ENCODE assay signal across 8 cellular contexts in the genomic region with DNA sequence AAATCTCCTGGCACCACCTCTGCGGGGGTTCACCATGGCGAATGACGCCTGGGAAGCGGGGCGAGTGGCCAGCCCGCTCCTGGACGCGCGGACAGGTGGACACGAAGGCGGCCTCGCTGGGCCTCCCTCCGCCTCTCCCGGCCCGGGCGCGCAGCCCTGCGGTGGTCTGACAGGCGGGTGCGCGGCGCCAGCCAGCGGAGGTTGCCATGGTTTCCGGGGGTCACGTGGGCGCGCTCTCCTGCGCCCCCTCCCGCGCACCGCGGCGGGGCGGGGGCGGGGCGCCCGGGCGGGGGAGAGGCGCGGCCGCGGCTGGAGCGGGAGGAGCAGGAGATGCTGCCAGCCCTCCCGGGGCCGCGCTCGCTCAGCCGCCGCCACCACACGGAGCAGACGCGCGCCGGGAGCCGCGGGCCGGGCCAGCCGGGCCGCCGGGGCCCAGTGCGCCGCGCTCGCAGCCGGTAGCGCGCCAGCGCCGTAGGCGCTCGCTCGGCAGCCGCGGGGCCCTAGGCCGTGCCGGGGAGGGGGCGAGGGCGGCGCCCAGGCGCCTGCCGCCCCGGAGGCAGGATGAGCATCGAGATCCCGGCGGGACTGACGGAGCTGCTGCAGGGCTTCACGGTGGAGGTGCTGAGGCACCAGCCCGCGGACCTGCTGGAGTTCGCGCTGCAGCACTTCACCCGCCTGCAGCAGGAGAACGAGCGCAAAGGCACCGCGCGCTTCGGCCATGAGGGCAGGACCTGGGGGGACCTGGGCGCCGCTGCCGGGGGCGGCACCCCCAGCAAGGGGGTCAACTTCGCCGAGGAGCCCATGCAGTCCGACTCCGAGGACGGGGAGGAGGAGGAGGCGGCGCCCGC. TPM values are rescaled to one million over a fixed set of nuclear protein-coding genes. Genes with fewer than 3 reads are reported as not detected.
DNase-seq lines count a peak whose midpoint lies in the region; ATAC-seq and TF ChIP-seq lines count a peak whose summit lies in the region.

PRKAR2B (plus strand) TSS at position 359 of the 848 bp plus-strand sequence; CDS start at position 562, 203 bp downstream.

- H3K4me3 Mint-ChIP-seq in T-cell (peak within 1 kb of the TSS; percentile 79 to 88 (median 86)), type B pancreatic cell (peak within 1 kb of the TSS; percentile 94)

- no peaks in the 10 kb centered on the region for H3K9me3 Mint-ChIP-seq in T-cell
- H3K9me3 Mint-ChIP-seq in type B pancreatic cell, result no peaks in the 10 kb centered on the region

- CTCF ChIA-PET in HEK293 (lab: Yijun Ruan, JAX), result interaction anchor here (0.6 kb wide), 1 partner anchor 59 kb away, joined by 3 read pairs; no protein-coding TSS in a partner anchor
- CTCF ChIA-PET in T-cell (lab: Charles Lee), result interaction anchor here in 1 of 2 donors (0.5 to 0.7 kb wide), 2 partner anchors 14 to 16 kb away, joined by 3 to 4 read pairs; no protein-coding TSS in a partner anchor

- H3K27ac Mint-ChIP-seq in T-cell (peak within 1 kb of the TSS in 1 of 2 donors; percentile 0), type B pancreatic cell (peak within 1 kb of the TSS; percentile 60)

- H3K9me3 ChIP-seq in HEK293 (ENCODE audit: control insufficient read depth, insufficient read depth, low read depth, low read length), result no peaks in the 10 kb centered on the region
- peaks cover 0 to 3% (median 0%) of the 10 kb centered on the region in 11 donors for H3K9me3 ChIP-seq in heart right ventricle

- peaks cover 0 to 8% (median 0%) of the 10 kb centered on the region in 7 donors for H3K27me3 ChIP-seq in heart right ventricle

- peaks cover 10 to 16% (median 14%) of the 10 kb centered on the region in 3 donors for H3K4me1 Mint-ChIP-seq in T-cell
- peaks cover 16% of the 10 kb centered on the region for H3K4me1 Mint-ChIP-seq in type B pancreatic cell (ENCODE audit: unreplicated experiment)

- peak within 1 kb of the TSS; percentile 73 for H3K27ac ChIP-seq in HEK293 (ENCODE audit: extremely low read depth, low read depth, low read length)
- no peak within 1 kb of the TSS for H3K27ac ChIP-seq in adipose tissue (ENCODE audit: low read depth, low read length)
- peak within 1 kb of the TSS; percentile 38 to 90 (median 84) for H3K27ac ChIP-seq in heart right ventricle

- POLR2A ChIA-PET in HEK293 (lab: Yijun Ruan, JAX), result interaction anchor here (1.1 to 1.3 kb wide), 2 partner anchors 30 to 97 kb away, joined by 3 read pairs; no protein-coding TSS in a partner anchor
- POLR2A ChIA-PET in T-cell (lab: Charles Lee), result no interaction called here

- WGBS in adipose tissue, 3 donors, result 0 to 1% (median 1%) methylated on average over 52 to 109 of the region's 110 CpGs
- 0 to 1% methylated on average over 79 to 109 of the region's 110 CpGs for WGBS in heart right ventricle, 2 donors

- ATAC-seq in T-cell (replicated peaks in 1 of 4) (peak; percentile 93 to 96 (median 94)), heart right ventricle (peak; percentile 89 to 98 (median 96))

- intact Hi-C loops in heart right ventricle (cut with DNase I), result loop anchor here in 4 of 10 donors (1.0 to 10.0 kb wide), 5 partner anchors 60 to 124 kb away; no protein-coding TSS in a partner anchor
- intact Hi-C loops in posterior cingulate gyrus (cut with DNase I), result loop anchor here (5.0 kb wide), 1 partner anchor 762 kb away; the partner anchor contains the start of gene NAMPT

- H3K36me3 ChIP-seq in HEK293 (ENCODE audit: control insufficient read depth in 2 of 2, insufficient read depth in 1 of 2, low read length in 2 of 2) (no peaks in the 10 kb centered on the region), heart right ventricle (no peaks in the 10 kb centered on the region)

- peak; percentile 83 for DNase-seq in ELR (ENCODE audit: low read depth)
- DNase-seq in NB4 (ENCODE audit: low read depth), result peak; percentile 80
- DNase-seq in T-cell, result peak; percentile 49 to 80 (median 66)
- peak; percentile 76 to 82 for DNase-seq in heart right ventricle
- peak; percentile 70 to 97 (median 80) for DNase-seq in posterior cingulate gyrus
- DNase-seq in type B pancreatic cell (ENCODE audit: extremely low spot score, unreplicated experiment), result peak; percentile 85

- TF ChIP-seq POLR2A in NB4 (IDR thresholded peaks at IDR 0.05; ENCODE audit: extremely low read depth, insufficient read length), result no peak

- TF ChIP-seq CTCF in HEK293 (tag by site-specific recombination; IDR thresholded peaks at IDR 0.05) (peak; percentile 35; the same call in 1 of the 2 replicates), NB4 (IDR thresholded peaks at IDR 0.05; ENCODE audit: low read depth, low read length) (no peak), heart right ventricle (IDR thresholded peaks at IDR 0.05) (peak in 2 of 9 donors; percentile 36 to 40), type B pancreatic cell (conservative IDR thresholded peaks at IDR 0.05) (no peak)

- H3K36me3 Mint-ChIP-seq in T-cell (no peaks in the 10 kb centered on the region), type B pancreatic cell (no peaks in the 10 kb centered on the region)

- peaks cover 4% of the 10 kb centered on the region; the same call in 1 of the 2 replicates for H3K4me1 ChIP-seq in HEK293 (ENCODE audit: control insufficient read depth, insufficient read depth, low read length)
- peaks cover 0 to 28% (median 18%) of the 10 kb centered on the region in 9 donors for H3K4me1 ChIP-seq in heart right ventricle

- peaks cover 35 to 38% of the 10 kb centered on the region in 2 donors for H3K27me3 Mint-ChIP-seq in T-cell
- H3K27me3 Mint-ChIP-seq in type B pancreatic cell, result peaks cover 9% of the 10 kb centered on the region

- peak within 1 kb of the TSS; percentile 88 for H3K4me3 ChIP-seq in HEK293 (ENCODE audit: low read depth, low read length)
- H3K4me3 ChIP-seq in NB4 (ENCODE audit: low read depth, low read length), result peak within 1 kb of the TSS; percentile 43
- H3K4me3 ChIP-seq in heart right ventricle, result peak within 1 kb of the TSS; percentile 79 to 97 (median 86)

TF ChIP-seq in HEK293, 187 proteins besides CTCF, POLR2A, EP300 and RAD21 (continues in another document):
- TF ChIP-seq ZNF561 (tag by site-specific recombination; IDR thresholded peaks at IDR 0.05; ENCODE audit: borderline replicate concordance), result peak; percentile 60; the same call in 1 of the 2 replicates
- TF ChIP-seq ZBTB7A (tag by site-specific recombination; IDR thresholded peaks at IDR 0.05; ENCODE audit: low read depth), result 0 out of 2 replicates have a peak, but pooled peaks have one; percentile 43
- 0 out of 2 replicates have a peak, but pooled peaks have one; percentile 2 for TF ChIP-seq YY2 (tag by site-specific recombination; IDR thresholded peaks at IDR 0.05)
- no peak for TF ChIP-seq ZBTB21 (tag by site-specific recombination; IDR thresholded peaks at IDR 0.05)
- no peak for TF ChIP-seq ZNF324 (tag by site-specific recombination; IDR thresholded peaks at IDR 0.05)
- TF ChIP-seq SP7 (tag by site-specific recombination; IDR thresholded peaks at IDR 0.05), result peak; percentile 50; the same call in 1 of the 2 replicates
- TF ChIP-seq KLF8 (tag by site-specific recombination; IDR thresholded peaks at IDR 0.05), result 0 out of 2 replicates have a peak, but pooled peaks have one; percentile 9
- peak; percentile 95 for TF ChIP-seq GLIS2 (tag by site-specific recombination; IDR thresholded peaks at IDR 0.05)
- TF ChIP-seq SP2 (tag by site-specific recombination; IDR thresholded peaks at IDR 0.05), result peak; percentile 15; the same call in 1 of the 2 replicates
- peak; percentile 25; the same call in 1 of the 2 replicates for TF ChIP-seq ZXDB (tag by site-specific recombination; IDR thresholded peaks at IDR 0.05)
- TF ChIP-seq, protein P1, sequence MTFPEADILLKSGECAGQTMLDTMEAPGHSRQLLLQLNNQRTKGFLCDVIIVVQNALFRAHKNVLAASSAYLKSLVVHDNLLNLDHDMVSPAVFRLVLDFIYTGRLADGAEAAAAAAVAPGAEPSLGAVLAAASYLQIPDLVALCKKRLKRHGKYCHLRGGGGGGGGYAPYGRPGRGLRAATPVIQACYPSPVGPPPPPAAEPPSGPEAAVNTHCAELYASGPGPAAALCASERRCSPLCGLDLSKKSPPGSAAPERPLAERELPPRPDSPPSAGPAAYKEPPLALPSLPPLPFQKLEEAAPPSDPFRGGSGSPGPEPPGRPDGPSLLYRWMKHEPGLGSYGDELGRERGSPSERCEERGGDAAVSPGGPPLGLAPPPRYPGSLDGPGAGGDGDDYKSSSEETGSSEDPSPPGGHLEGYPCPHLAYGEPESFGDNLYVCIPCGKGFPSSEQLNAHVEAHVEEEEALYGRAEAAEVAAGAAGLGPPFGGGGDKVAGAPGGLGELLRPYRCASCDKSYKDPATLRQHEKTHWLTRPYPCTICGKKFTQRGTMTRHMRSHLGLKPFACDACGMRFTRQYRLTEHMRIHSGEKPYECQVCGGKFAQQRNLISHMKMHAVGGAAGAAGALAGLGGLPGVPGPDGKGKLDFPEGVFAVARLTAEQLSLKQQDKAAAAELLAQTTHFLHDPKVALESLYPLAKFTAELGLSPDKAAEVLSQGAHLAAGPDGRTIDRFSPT (tag by site-specific recombination; IDR thresholded peaks at IDR 0.05), result peak; percentile 62; the same call in 1 of the 2 replicates
- 0 out of 2 replicates have a peak, but pooled peaks have one; percentile 24 for TF ChIP-seq ZNF2 (tag by site-specific recombination; IDR thresholded peaks at IDR 0.05)
- TF ChIP-seq IKZF3 (tag by site-specific recombination; IDR thresholded peaks at IDR 0.05), result peak; percentile 28; the same call in 1 of the 2 replicates
- peak; percentile 98 for TF ChIP-seq ZNF335 (tag by site-specific recombination; conservative IDR thresholded peaks at IDR 0.05)
- TF ChIP-seq KLF9 (tag by site-specific recombination; IDR thresholded peaks at IDR 0.05; ENCODE audit: low read depth), result peak; percentile 50
- TF ChIP-seq ZNF530 (tag by site-specific recombination; IDR thresholded peaks at IDR 0.05; ENCODE audit: low read depth), result no peak
- peak; percentile 73 for TF ChIP-seq ZIC2 (tag by site-specific recombination; IDR thresholded peaks at IDR 0.05)
- peak; percentile 89 for TF ChIP-seq ZBTB8A (tag by site-specific recombination; IDR thresholded peaks at IDR 0.05)
- TF ChIP-seq KLF16 (tag by site-specific recombination; IDR thresholded peaks at IDR 0.05), result peak; percentile 35; the same call in 1 of the 2 replicates

RNA-seq across cellular contexts. Expression of gene PRKAR2B, which starts in this region (rescaled TPM):
- total RNA-seq in T-cell (1 to 10 TPM in 3 of 5 donors, under 1 TPM in 2; 0.58 to 2.2 (median 1.0) TPM), heart right ventricle (10 to 100 TPM; 18.8 to 42.5 (median 24.9) TPM), type B pancreatic cell (ENCODE audit: low replicate concordance) (6.3 and 7.2 TPM in 2 replicates)
- polyA plus RNA-seq in adipose tissue (100 to 1,000 TPM in 2 of 3 donors, 10 to 100 TPM in 1; 38.9 to 276 (median 143) TPM), heart right ventricle (1 to 10 TPM; 5.4 to 8.2 TPM)

Comparison
In these comparisons a context has a peak if more than half of its experiments do, and no peak if none do; other contexts are left out.
1. RNA of gene PRKAR2B (polyA plus RNA-seq): 38.9 to 276 TPM in adipose tissue; 5.4 to 8.2 TPM in heart right ventricle; every median in the first group is over 4 times any median in the second.
2. Peak in every context shown above with its lines, with median percentiles within 50 percentile points of each other: DNase-seq and H3K4me3 ChIP-seq.